ENCODE assay signal across 8 cellular contexts in the genomic region with DNA sequence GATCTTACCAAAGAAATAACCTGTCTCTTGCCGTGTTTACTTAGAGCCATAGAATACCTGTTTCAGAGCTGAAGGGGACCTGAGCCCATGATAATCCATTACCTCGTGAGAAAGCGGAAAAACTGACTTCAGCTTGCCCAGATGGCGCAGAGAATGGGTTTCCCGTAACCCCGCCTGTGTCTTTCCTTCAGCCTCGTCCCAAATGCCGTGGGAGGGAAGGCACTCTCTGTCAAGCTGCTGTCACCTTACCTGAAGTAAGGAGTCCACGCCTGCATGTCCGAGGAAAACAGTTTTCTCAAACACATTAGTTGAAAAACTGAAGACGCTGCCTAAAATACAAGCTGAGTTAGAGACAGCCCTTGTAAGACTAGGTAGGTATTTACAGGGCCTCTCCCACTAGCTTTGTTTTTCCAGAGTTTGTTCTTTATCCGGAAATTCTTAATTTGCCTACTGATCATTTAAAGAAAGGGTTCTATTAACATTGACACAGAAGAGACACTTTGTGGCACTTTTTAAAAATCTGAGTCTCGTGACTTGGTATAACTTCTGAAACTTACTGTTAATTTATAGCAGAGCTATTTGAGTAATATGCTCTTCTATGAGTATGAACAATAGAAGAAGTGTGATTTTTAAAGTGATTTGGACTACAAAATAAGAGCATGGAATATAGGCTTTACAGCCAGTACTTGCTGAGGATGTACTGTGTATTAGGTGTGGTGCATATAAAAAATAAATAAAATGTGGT. TPM values are rescaled to one million over a fixed set of nuclear protein-coding genes. Genes with fewer than 3 reads are reported as not detected.
DNase-seq lines count a peak whose midpoint lies in the region; ATAC-seq and TF ChIP-seq lines count a peak whose summit lies in the region.

No MANE protein-coding gene starts in this region.

- H3K27me3 ChIP-seq in HL-60 (ENCODE audit: insufficient read depth, poor library complexity, severe bottlenecking), result no peaks in the 10 kb centered on the region

- peaks cover 44% of the 10 kb centered on the region for H3K36me3 Mint-ChIP-seq in T-helper 2 cell treated with Interferon-gamma antibody and Interleukin-4, amounts not matched to agents 5 μg/mL and 100 μg/mL, for 36 hours (ENCODE audit: low read depth)
- H3K36me3 Mint-ChIP-seq in central memory CD8-positive, alpha-beta T cell (ENCODE audit: insufficient read depth), result peaks cover 32% of the 10 kb centered on the region

- intact Hi-C loops in lower leg skin (cut with DNase I; ENCODE audit: low total_unique reads), result loop anchor here (5.0 to 10.0 kb wide), 2 partner anchors 131 to 328 kb away; a partner anchor contains a TSS

- H3K27ac Mint-ChIP-seq in T-helper 2 cell treated with Interferon-gamma antibody and Interleukin-4, amounts not matched to agents 5 μg/mL and 100 μg/mL, for 36 hours, result peak overlapping the region; percentile 91
- H3K27ac Mint-ChIP-seq in central memory CD8-positive, alpha-beta T cell (ENCODE audit: low read depth), result peak overlapping the region; percentile 94

- TF ChIP-seq CTCF in HL-60 (IDR thresholded peaks at IDR 0.05; ENCODE audit: insufficient read depth, low read length) (no peak), lower leg skin (IDR thresholded peaks at IDR 0.05) (no peak)

- H3K4me1 Mint-ChIP-seq in T-helper 2 cell treated with Interferon-gamma antibody and Interleukin-4, amounts not matched to agents 5 μg/mL and 100 μg/mL, for 36 hours (ENCODE audit: low read depth), result peaks cover 28% of the 10 kb centered on the region
- peaks cover 42% of the 10 kb centered on the region for H3K4me1 Mint-ChIP-seq in central memory CD8-positive, alpha-beta T cell

- DNase-seq in AG20443 (ENCODE audit: low spot score), result peak; percentile 32
- DNase-seq in HL-60 (ENCODE audit: low read depth in 1 of 2, low spot score in 1 of 2), result peak in 1 of 2 experiments; percentile 52
- peak; percentile 50 for DNase-seq in T-helper 2 cell treated with Interferon-gamma antibody and Interleukin-4, amounts not matched to agents 5 μg/mL and 100 μg/mL, for 36 hours (ENCODE audit: low spot score)
- no peak for DNase-seq in central memory CD8-positive, alpha-beta T cell (ENCODE audit: low spot score in 2 of 2)
- DNase-seq in lower leg skin (ENCODE audit: low spot score in 2 of 2), result peak; percentile 42 to 86
- DNase-seq in stimulated activated CD4-positive, alpha-beta T cell treated with anti-CD3 and anti-CD28 coated beads, TNF-alpha, amount 100 ng/mL, for 1 hour (ENCODE audit: low read depth in 3 of 3, low spot score in 1 of 3), result peak in 2 of 3 donors; percentile 10 to 12
- DNase-seq in CD1c-positive myeloid dendritic cell (ENCODE audit: extremely low spot score), result no peak

- 5 to 7% methylated on average over 13 of the region's 13 CpGs for WGBS in lower leg skin, 2 donors

- peak overlapping the region; percentile 84 for H3K27ac ChIP-seq in HL-60 (replicated peaks)

- peaks cover 3% of the 10 kb centered on the region for H3K9me3 Mint-ChIP-seq in T-helper 2 cell treated with Interferon-gamma antibody and Interleukin-4, amounts not matched to agents 5 μg/mL and 100 μg/mL, for 36 hours
- no peaks in the 10 kb centered on the region for H3K9me3 Mint-ChIP-seq in central memory CD8-positive, alpha-beta T cell

- no peak for ATAC-seq in central memory CD8-positive, alpha-beta T cell (replicated peaks; ENCODE audit: extremely low read depth, poor library complexity, severe bottlenecking)
- no peak for ATAC-seq in HG03469 (IDR thresholded peaks at IDR 0.05; ENCODE audit: unreplicated experiment)

- H3K4me3 Mint-ChIP-seq in T-helper 2 cell treated with Interferon-gamma antibody and Interleukin-4, amounts not matched to agents 5 μg/mL and 100 μg/mL, for 36 hours, result peak overlapping the region; percentile 85
- H3K4me3 Mint-ChIP-seq in central memory CD8-positive, alpha-beta T cell, result peak overlapping the region; percentile 81

- no peak for TF ChIP-seq POLR2A in lower leg skin (IDR thresholded peaks at IDR 0.05)

- no peaks in the 10 kb centered on the region for H3K27me3 Mint-ChIP-seq in T-helper 2 cell treated with Interferon-gamma antibody and Interleukin-4, amounts not matched to agents 5 μg/mL and 100 μg/mL, for 36 hours (ENCODE audit: low read depth)
- H3K27me3 Mint-ChIP-seq in central memory CD8-positive, alpha-beta T cell, result no peaks in the 10 kb centered on the region

- H3K4me3 ChIP-seq in HL-60 (replicated peaks; ENCODE audit: insufficient read depth, low read length) (peak overlapping the region; percentile 57), lower leg skin (ENCODE audit: low read depth, poor library complexity, severe bottlenecking) (peak overlapping the region; percentile 49)

RNA-seq across cellular contexts. Expression of a gene that starts 1.3 kb away (rescaled TPM):
- 10 to 100 TPM; 35.2 to 48.6 (median 41.3) TPM for total RNA-seq in lower leg skin

Comparison
In these comparisons a context has a peak if more than half of its experiments do, and no peak if none do; other contexts are left out.
1. DNase-seq: peak in AG20443 (single experiment), T-helper 2 cell treated with Interferon-gamma antibody and Interleukin-4, amounts not matched to agents 5 μg/mL and 100 μg/mL, for 36 hours (single experiment), lower leg skin (2 of 2) and stimulated activated CD4-positive, alpha-beta T cell treated with anti-CD3 and anti-CD28 coated beads, TNF-alpha, amount 100 ng/mL, for 1 hour (2 of 3); none in central memory CD8-positive, alpha-beta T cell (0 of 2) and CD1c-positive myeloid dendritic cell (single experiment).